ENCODE assay signal across 8 cellular contexts in the genomic region with DNA sequence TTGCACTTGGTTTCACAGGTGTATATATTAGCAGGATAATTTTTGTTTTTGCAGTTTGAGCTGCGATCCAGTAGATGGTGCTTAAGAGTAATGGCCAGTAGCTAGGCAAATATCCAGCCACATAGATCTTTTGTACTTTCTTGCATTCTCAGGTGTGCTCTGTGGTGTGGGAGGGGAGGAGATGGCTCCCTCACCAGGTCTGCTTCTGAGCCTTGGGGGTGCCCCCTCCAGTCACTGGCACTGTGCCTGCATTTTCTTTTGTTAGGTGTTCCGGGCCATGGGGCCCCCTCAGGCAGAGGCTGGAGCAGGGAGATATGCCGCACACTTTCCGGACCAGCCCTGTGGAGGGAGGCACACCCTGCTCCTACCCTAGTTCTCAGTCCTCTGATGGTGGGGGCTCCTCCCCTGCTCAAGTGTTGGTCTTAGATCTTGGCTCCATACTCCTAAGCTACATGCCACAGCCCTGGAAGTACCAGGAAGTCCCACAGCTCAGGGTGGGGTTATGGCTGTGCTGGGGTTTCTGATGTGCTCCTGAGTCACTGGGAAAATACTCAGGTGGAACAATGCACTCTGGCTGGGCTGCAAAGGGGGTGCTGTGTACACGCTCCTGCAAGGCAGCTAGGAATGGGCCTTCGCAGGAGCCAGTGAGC.
DNase-seq lines count a peak whose midpoint lies in the region; ATAC-seq and TF ChIP-seq lines count a peak whose summit lies in the region.
"Had no signal": no experiment of that assay in that cellular context is flagged by ENCODE, and none has a peak within 500 bp of the region (broad histone marks: within the 10 kb centered on the region; RNA-seq: fewer than 3 reads in every experiment).

No MANE protein-coding gene starts in this region.

- H3K36me3 ChIP-seq in endodermal cell (ENCODE audit: control insufficient read depth, insufficient read depth, low read length) = no peaks in the 10 kb centered on the region

- no peaks in the 10 kb centered on the region for H3K9me3 ChIP-seq in endodermal cell (ENCODE audit: control insufficient read depth, low read length)

- H3K27ac Mint-ChIP-seq in endodermal cell = peak overlapping the region; percentile 78

- no peak overlapping the region for H3K4me3 Mint-ChIP-seq in endodermal cell

- no peak for ATAC-seq in HG02852 (IDR thresholded peaks at IDR 0.05; ENCODE audit: unreplicated experiment)

- H3K4me3 ChIP-seq in endodermal cell (ENCODE audit: low read length) = no peak overlapping the region
- H3K4me3 ChIP-seq: skin epidermis had no signal

- DNase-seq in GM13977 (ENCODE audit: low spot score) = no peak
- DNase-seq in NCI-H226 = peak; percentile 67
- peak; percentile 75 for DNase-seq in endodermal cell
- peak; percentile 40 for DNase-seq in pons (ENCODE audit: low spot score)
- no peak for DNase-seq in cerebellar nuclear complex (lab: John Stamatoyannopoulos, UW)
- no peak for DNase-seq in occipital lobe (lab: John Stamatoyannopoulos, UW)

- 80 to 91% methylated on average over 1 to 6 of the region's 6 CpGs for WGBS in endodermal cell (ENCODE audit: insufficient coverage in 1 of 2, insufficient read length in 1 of 2), 2 experiments

- no peak overlapping the region for H3K9ac ChIP-seq in endodermal cell (ENCODE audit: extremely low read depth, low read length, poor library complexity, severe bottlenecking)

- no peak overlapping the region for H3K27ac ChIP-seq in endodermal cell (ENCODE audit: low read depth, low read length)

- in situ Hi-C loops in GM13977 (cut with MboI; ENCODE audit: low pct_unique_long_range_greater_than_20kb, low sequenced_read_pairs, unreplicated experiment) = no loop called here

- no peaks in the 10 kb centered on the region for H3K27me3 Mint-ChIP-seq in endodermal cell (ENCODE audit: insufficient read depth)

- TF ChIP-seq CTCF in GM13977 (IDR thresholded peaks at IDR 0.05; ENCODE audit: extremely low read depth, insufficient read depth, missing control alignments) = peak; percentile 21
- peak; percentile 75 for TF ChIP-seq CTCF in endodermal cell (conservative IDR thresholded peaks at IDR 0.05)

- H3K27me3 ChIP-seq in endodermal cell (ENCODE audit: control insufficient read depth, insufficient read depth, low read length, poor library complexity, severe bottlenecking) = no peaks in the 10 kb centered on the region

- peaks cover 12% of the 10 kb centered on the region for H3K9me3 Mint-ChIP-seq in endodermal cell

- no peaks in the 10 kb centered on the region for H3K4me1 Mint-ChIP-seq in endodermal cell

- H3K36me3 Mint-ChIP-seq in endodermal cell (ENCODE audit: low read depth) = peaks cover 16% of the 10 kb centered on the region

- H3K4me1 ChIP-seq in endodermal cell (ENCODE audit: control insufficient read depth, insufficient read depth, low read length) = peaks cover 4% of the 10 kb centered on the region

Comparison
In these comparisons a context has a peak if more than half of its experiments do, and no peak if none do; other contexts are left out.
1. DNase-seq: peak in NCI-H226 (single experiment), endodermal cell (single experiment) and pons (single experiment); none in GM13977 (single experiment), cerebellar nuclear complex (0 of 2) and occipital lobe (single experiment).